Comparison of ENCODE assay signal across 8 cellular contexts in the genomic region with DNA sequence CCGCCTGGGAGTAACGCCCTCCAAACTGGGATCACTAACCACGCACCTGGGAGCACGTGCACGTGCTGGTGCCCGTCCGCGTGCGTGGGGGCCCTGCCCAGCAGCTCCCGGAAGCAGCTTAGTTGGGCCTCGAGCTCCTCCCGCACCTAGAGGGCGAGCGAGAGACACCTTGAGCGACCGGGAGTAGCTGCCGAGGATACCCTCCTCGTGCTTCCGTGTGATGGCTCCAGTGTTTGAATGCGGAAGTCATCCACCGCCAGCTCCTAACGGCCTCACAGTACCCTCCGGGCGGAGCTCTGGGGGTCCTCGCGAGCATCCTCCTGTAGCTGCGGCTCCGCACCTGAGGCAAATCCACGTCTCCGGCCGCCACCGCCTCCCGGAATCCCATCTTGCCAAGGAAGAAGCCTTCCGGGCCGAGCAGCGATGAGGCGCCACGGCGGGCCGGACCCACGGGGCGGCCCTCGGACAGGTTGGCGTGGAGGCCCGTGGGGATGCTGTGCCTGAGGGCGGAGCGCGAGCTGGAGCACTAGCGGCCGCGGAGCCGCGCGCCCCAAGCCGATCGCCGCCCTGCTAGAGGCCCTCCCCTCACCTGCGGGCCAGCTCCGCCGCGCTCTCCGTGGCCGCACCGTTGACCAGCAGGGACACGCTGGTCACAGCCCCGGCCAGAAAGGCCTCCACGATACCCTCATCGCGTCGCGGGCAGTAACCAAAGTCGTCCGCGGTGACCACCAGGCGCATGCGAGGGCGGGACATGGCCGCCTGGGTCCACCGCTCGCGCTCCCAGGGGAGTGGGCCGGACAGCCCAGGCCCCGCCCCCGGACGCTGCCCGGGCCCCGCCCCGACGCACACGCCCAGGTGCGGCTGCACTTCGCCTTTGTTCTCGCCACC.
DNase-seq lines count a peak whose midpoint lies in the region; ATAC-seq lines count a peak whose summit lies in the region.

YDJC (minus strand) TSS at position 761 of the 888 bp plus-strand sequence; CDS start at position 753, 8 bp downstream.

- H3K4me3 ChIP-seq in BLaER1 treated with 17β-estradiol and CSF1 and Interleukin-3, amounts not matched to agents 10 nM and 100 nM: peak within 1 kb of the TSS; percentile 85 to 100 (median 97)

- peak within 1 kb of the TSS; percentile 79 to 100 (median 100) for H3K27ac ChIP-seq in BLaER1 treated with 17β-estradiol and CSF1 and Interleukin-3, amounts not matched to agents 10 nM and 100 nM
- H3K27ac ChIP-seq in cingulate gyrus (ENCODE audit: low read depth, low read length): peak within 1 kb of the TSS; percentile 39

- ATAC-seq in GM19324 (IDR thresholded peaks at IDR 0.05; ENCODE audit: low FRiP score, unreplicated experiment): peak; percentile 83
- peak; percentile 78 for ATAC-seq in HG03460 (IDR thresholded peaks at IDR 0.05; ENCODE audit: unreplicated experiment)

- no peaks in the 10 kb centered on the region for H3K27me3 ChIP-seq in BLaER1 treated with 17β-estradiol and CSF1 and Interleukin-3, amounts not matched to agents 10 nM and 100 nM

- peaks cover 14 to 46% (median 34%) of the 10 kb centered on the region in 11 experiments; a peak in 21 of 22 replicates for H3K36me3 ChIP-seq in BLaER1 treated with 17β-estradiol and CSF1 and Interleukin-3, amounts not matched to agents 10 nM and 100 nM

- H3K4me1 ChIP-seq in BLaER1 treated with 17β-estradiol and CSF1 and Interleukin-3, amounts not matched to agents 10 nM and 100 nM: peaks cover 46 to 52% (median 51%) of the 10 kb centered on the region in 10 experiments

- H3K4me2 ChIP-seq in BLaER1 treated with 17β-estradiol and CSF1 and Interleukin-3, amounts not matched to agents 10 nM and 100 nM: peak within 1 kb of the TSS; percentile 87 to 99 (median 97)

- peaks cover 0 to 10% (median 7%) of the 10 kb centered on the region in 11 experiments; a peak in 15 of 22 replicates for H3K9me3 ChIP-seq in BLaER1 treated with 17β-estradiol and CSF1 and Interleukin-3, amounts not matched to agents 10 nM and 100 nM (replicated peaks in 1 of 11)

- DNase-seq in NCI-H524 treated with DMSO at 0.1 percent for 48 hours (lab: John Stamatoyannopoulos, UW) (peak; percentile 74), left kidney (ENCODE audit: low read depth, low spot score) (peak; percentile 97)
- peak; percentile 95 to 97 for DNase-seq in activated CD4-positive, alpha-beta T cell treated with anti-CD3 and anti-CD28 coated beads for 4 hours
- peak; percentile 94 for DNase-seq in stimulated activated CD4-positive, alpha-beta T cell treated with anti-CD3 and anti-CD28 coated beads, Interleukin-1b, Interleukin-23, amount 100 ng/mL, for 48 hours

- H3K9ac ChIP-seq in BLaER1 treated with 17β-estradiol and CSF1 and Interleukin-3, amounts not matched to agents 10 nM and 100 nM: peak within 1 kb of the TSS; percentile 90 to 100 (median 99)

- peaks cover 40 to 47% (median 44%) of the 10 kb centered on the region in 11 experiments for H4K20me1 ChIP-seq in BLaER1 treated with 17β-estradiol and CSF1 and Interleukin-3, amounts not matched to agents 10 nM and 100 nM

Comparison
In these comparisons a context has a peak if more than half of its experiments do, and no peak if none do; other contexts are left out.
1. Peak in every context shown above with its lines: DNase-seq, ATAC-seq, H3K4me3 ChIP-seq and H3K27ac ChIP-seq.